34 cellular contexts compared by ENCODE assay signal in the genomic region with DNA sequence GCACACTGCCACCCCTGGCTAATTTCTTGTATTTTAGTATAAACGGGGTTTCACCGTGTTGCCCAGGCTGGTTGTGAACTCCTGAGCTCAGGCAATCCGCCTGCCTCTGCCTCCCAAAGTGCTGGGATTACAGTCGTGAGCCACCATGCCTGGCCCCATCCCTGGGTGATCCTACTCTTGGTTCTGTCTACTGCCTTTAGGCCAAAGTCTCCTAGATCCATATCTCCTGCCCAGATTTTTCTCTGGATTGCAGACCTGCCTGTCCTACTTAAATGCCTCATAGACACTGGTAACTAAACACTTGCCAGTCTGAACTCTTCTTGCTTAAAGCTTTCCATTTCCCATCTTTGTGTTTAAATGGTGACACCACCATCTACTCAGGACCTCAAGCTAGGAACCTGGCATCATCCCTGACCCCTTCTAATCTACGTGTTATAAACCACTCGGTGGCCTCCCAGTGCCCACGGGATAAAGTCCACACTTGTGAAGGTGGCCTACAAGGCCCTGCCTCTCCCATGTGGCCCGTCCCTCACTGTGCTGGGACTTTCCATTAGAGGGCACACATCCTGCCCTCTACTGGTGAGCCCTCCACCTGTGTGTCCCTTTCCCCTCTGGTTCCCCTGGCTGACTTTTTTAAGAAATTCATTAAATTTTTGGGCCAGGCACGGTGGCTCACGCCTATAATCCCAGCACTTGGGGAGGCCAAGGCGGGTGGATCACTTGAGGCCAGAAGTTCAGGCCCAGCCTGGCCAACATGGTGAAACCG. TPM values are rescaled to one million over a fixed set of nuclear protein-coding genes. Genes with fewer than 3 reads are reported as not detected.
DNase-seq lines count a peak whose midpoint lies in the region; ATAC-seq and TF ChIP-seq lines count a peak whose summit lies in the region.
"Had no signal": no experiment of that assay in that cellular context is flagged by ENCODE, and none has a peak within 500 bp of the region (broad histone marks: within the 10 kb centered on the region; RNA-seq: fewer than 3 reads in every experiment).

No MANE protein-coding gene starts in this region.

- 85 to 90% methylated on average over 12 of the region's 12 CpGs for WGBS in tibial nerve, 2 donors

- DNase-seq in GM06990 (ENCODE audit: extremely low read depth, insufficient read length) (no peak), fibroblast of villous mesenchyme (ENCODE audit: low read depth) (no peak), retinal pigment epithelial cell (ENCODE audit: low read depth) (no peak), tibial nerve (ENCODE audit: low spot score in 2 of 2) (no peak), posterior cingulate gyrus (no peak)
- no peak for DNase-seq in stimulated activated effector memory CD8-positive, alpha-beta T cell treated with anti-CD3 and anti-CD28 coated beads, Interleukin-12 subunit alpha, Interleukin-12 subunit beta, amount 100 ng/mL, for 72 hours (ENCODE audit: low spot score in 2 of 2)
- DNase-seq: activated CD4-positive, alpha-beta memory T cell treated with anti-CD3 and anti-CD28 coated beads for 36 hours; activated CD4-positive, alpha-beta T cell treated with anti-CD3 and anti-CD28 coated beads for 1 hour; activated CD8-positive, alpha-beta memory T cell treated with anti-CD3 and anti-CD28 coated beads, Interleukin-2, amount 50 U/mL, for 48 hours; activated naive CD4-positive, alpha-beta T cell treated with anti-CD3 and anti-CD28 coated beads, Interleukin-2, amount 10 ng/mL, durations not matched to agents 7 days and 5 days; adrenal gland; CD8-positive, alpha-beta memory T cell; DMS 273 treated with DMSO at 0.1 percent for 48 hours; foreskin melanocyte; GM23248; immature natural killer cell; NCI-H1930; NCI-H510A treated with DMSO at 0.1 percent for 48 hours; PC-3; right cardiac atrium; stimulated activated CD4-positive, alpha-beta T cell treated with anti-CD3 and anti-CD28 coated beads, Interleukin-1b, Interleukin-23, amount 100 ng/mL, for 48 hours; T-helper 2 cell; testis; uterus had no signal

- H3K9me3 Mint-ChIP-seq in stimulated activated effector memory CD8-positive, alpha-beta T cell treated with anti-CD3 and anti-CD28 coated beads, Interleukin-12 subunit alpha, Interleukin-12 subunit beta, amount 100 ng/mL, for 72 hours: no peaks in the 10 kb centered on the region
- H3K9me3 Mint-ChIP-seq: activated CD4-positive, alpha-beta memory T cell treated with anti-CD3 and anti-CD28 coated beads for 36 hours; activated naive CD4-positive, alpha-beta T cell treated with anti-CD3 and anti-CD28 coated beads, Interleukin-2, amount 10 ng/mL, durations not matched to agents 7 days and 5 days; activated T-helper 1 cell treated with anti-CD3 and anti-CD28 coated beads, Interleukin-12 subunit alpha, Interleukin-12 subunit beta, Interleukin-2, Interleukin-4 antibody, amounts not matched to agents 30 ng/mL and 10 ng/mL and 1 ng/mL, durations not matched to agents 14 hours and 24 hours and 36 hours; CD8-positive, alpha-beta memory T cell; central memory CD8-positive, alpha-beta T cell; dendritic cell treated with granulocyte-macrophage colony-stimulating factor and Interleukin-4, amounts not matched to agents 40 ng/mL and 50 ng/mL, for 4 days; immature natural killer cell; neural progenitor cell; stimulated activated naive CD8-positive, alpha-beta T cell treated with anti-CD3 and anti-CD28 coated beads, Interleukin-15, Interleukin-2, amounts not matched to agents 100 ng/mL and 50 ng/mL, for 24 hours had no signal

- H3K4me3 ChIP-seq in GM06990 (replicated peaks; ENCODE audit: low read depth, low read length) (no peak overlapping the region), fibroblast of villous mesenchyme (ENCODE audit: low read depth, low read length) (no peak overlapping the region), retinal pigment epithelial cell (ENCODE audit: low read length) (no peak overlapping the region), tibial nerve (no peak overlapping the region)
- H3K4me3 ChIP-seq: adrenal gland, esophagus muscularis mucosa, GM23248, neural progenitor cell, testis, uterus had no signal

- TF ChIP-seq CTCF in GM06990 (IDR thresholded peaks at IDR 0.05; ENCODE audit: insufficient read depth, low read length, poor library complexity, severe bottlenecking) (peak; percentile 11), LNCAP (IDR thresholded peaks at IDR 0.05) (0 out of 2 replicates have a peak, but pooled peaks have one; percentile 14), fibroblast of villous mesenchyme (IDR thresholded peaks at IDR 0.05; ENCODE audit: insufficient read depth, low read depth, low read length) (peak; percentile 3), retinal pigment epithelial cell (conservative IDR thresholded peaks at IDR 0.05; ENCODE audit: low read depth, low read length) (peak; percentile 17), tibial nerve (IDR thresholded peaks at IDR 0.05) (no peak)

- H3K9me3 ChIP-seq in tibial nerve: no peaks in the 10 kb centered on the region
- H3K9me3 ChIP-seq: adrenal gland, esophagus muscularis mucosa, testis, uterus had no signal

- no peak for TF ChIP-seq POLR2A in tibial nerve (IDR thresholded peaks at IDR 0.05)

- ATAC-seq in stimulated activated effector memory CD8-positive, alpha-beta T cell treated with anti-CD3 and anti-CD28 coated beads, Interleukin-12 subunit alpha, Interleukin-12 subunit beta, amount 100 ng/mL, for 72 hours: no peak
- ATAC-seq: PC-3, right cardiac atrium, Right ventricle myocardium inferior had no signal

- no peaks in the 10 kb centered on the region for H3K36me3 Mint-ChIP-seq in stimulated activated effector memory CD8-positive, alpha-beta T cell treated with anti-CD3 and anti-CD28 coated beads, Interleukin-12 subunit alpha, Interleukin-12 subunit beta, amount 100 ng/mL, for 72 hours
- H3K36me3 Mint-ChIP-seq: activated CD4-positive, alpha-beta memory T cell treated with anti-CD3 and anti-CD28 coated beads for 36 hours; activated naive CD4-positive, alpha-beta T cell treated with anti-CD3 and anti-CD28 coated beads, Interleukin-2, amount 10 ng/mL, durations not matched to agents 7 days and 5 days; neural progenitor cell had no signal

- no peak for TF ChIP-seq EP300 in tibial nerve (IDR thresholded peaks at IDR 0.05)

- H3K36me3 ChIP-seq in GM06990 (ENCODE audit: control insufficient read depth, insufficient read depth, low read length): no peaks in the 10 kb centered on the region
- no peaks in the 10 kb centered on the region for H3K36me3 ChIP-seq in tibial nerve
- H3K36me3 ChIP-seq: adrenal gland, esophagus muscularis mucosa, neural progenitor cell, uterus had no signal

- H3K27ac Mint-ChIP-seq in stimulated activated effector memory CD8-positive, alpha-beta T cell treated with anti-CD3 and anti-CD28 coated beads, Interleukin-12 subunit alpha, Interleukin-12 subunit beta, amount 100 ng/mL, for 72 hours: no peak overlapping the region
- H3K27ac Mint-ChIP-seq: activated CD4-positive, alpha-beta memory T cell treated with anti-CD3 and anti-CD28 coated beads for 36 hours; activated naive CD4-positive, alpha-beta T cell treated with anti-CD3 and anti-CD28 coated beads, Interleukin-2, amount 10 ng/mL, durations not matched to agents 7 days and 5 days; activated T-helper 1 cell treated with anti-CD3 and anti-CD28 coated beads, Interleukin-12 subunit alpha, Interleukin-12 subunit beta, Interleukin-2, Interleukin-4 antibody, amounts not matched to agents 30 ng/mL and 10 ng/mL and 1 ng/mL, durations not matched to agents 14 hours and 24 hours and 36 hours; CD8-positive, alpha-beta memory T cell; dendritic cell treated with granulocyte-macrophage colony-stimulating factor and Interleukin-4, amounts not matched to agents 40 ng/mL and 50 ng/mL, for 4 days; immature natural killer cell; neural progenitor cell; stimulated activated naive CD8-positive, alpha-beta T cell treated with anti-CD3 and anti-CD28 coated beads, Interleukin-15, Interleukin-2, amounts not matched to agents 100 ng/mL and 50 ng/mL, for 24 hours had no signal

- intact Hi-C loops in posterior cingulate gyrus (cut with DNase I): no loop called here

- H3K27me3 ChIP-seq in GM06990 (replicated peaks; ENCODE audit: control insufficient read depth, insufficient read depth, low read length): no peaks in the 10 kb centered on the region
- no peaks in the 10 kb centered on the region for H3K27me3 ChIP-seq in tibial nerve
- H3K27me3 ChIP-seq: adrenal gland, neural progenitor cell, testis, uterus had no signal

- H3K4me1 ChIP-seq in tibial nerve: no peaks in the 10 kb centered on the region
- H3K4me1 ChIP-seq: adrenal gland, esophagus muscularis mucosa, neural progenitor cell, parathyroid adenoma, testis, uterus had no signal

- no peaks in the 10 kb centered on the region for H3K4me1 Mint-ChIP-seq in stimulated activated effector memory CD8-positive, alpha-beta T cell treated with anti-CD3 and anti-CD28 coated beads, Interleukin-12 subunit alpha, Interleukin-12 subunit beta, amount 100 ng/mL, for 72 hours
- H3K4me1 Mint-ChIP-seq: activated naive CD4-positive, alpha-beta T cell treated with anti-CD3 and anti-CD28 coated beads, Interleukin-2, amount 10 ng/mL, durations not matched to agents 7 days and 5 days; CD8-positive, alpha-beta memory T cell; central memory CD8-positive, alpha-beta T cell; immature natural killer cell; neural progenitor cell had no signal

- H3K27ac ChIP-seq in tibial nerve: no peak overlapping the region
- H3K27ac ChIP-seq: adrenal gland, esophagus muscularis mucosa, GM23248, KMS-11, neural progenitor cell, parathyroid adenoma, testis, uterus had no signal

- no peak overlapping the region for H3K4me3 Mint-ChIP-seq in stimulated activated effector memory CD8-positive, alpha-beta T cell treated with anti-CD3 and anti-CD28 coated beads, Interleukin-12 subunit alpha, Interleukin-12 subunit beta, amount 100 ng/mL, for 72 hours
- H3K4me3 Mint-ChIP-seq: activated CD4-positive, alpha-beta memory T cell treated with anti-CD3 and anti-CD28 coated beads for 36 hours; activated naive CD4-positive, alpha-beta T cell treated with anti-CD3 and anti-CD28 coated beads, Interleukin-2, amount 10 ng/mL, durations not matched to agents 7 days and 5 days; activated T-helper 1 cell treated with anti-CD3 and anti-CD28 coated beads, Interleukin-12 subunit alpha, Interleukin-12 subunit beta, Interleukin-2, Interleukin-4 antibody, amounts not matched to agents 30 ng/mL and 10 ng/mL and 1 ng/mL, durations not matched to agents 14 hours and 24 hours and 36 hours; CD8-positive, alpha-beta memory T cell; central memory CD8-positive, alpha-beta T cell; dendritic cell treated with granulocyte-macrophage colony-stimulating factor and Interleukin-4, amounts not matched to agents 40 ng/mL and 50 ng/mL, for 4 days; immature natural killer cell; neural progenitor cell; stimulated activated naive CD8-positive, alpha-beta T cell treated with anti-CD3 and anti-CD28 coated beads, Interleukin-15, Interleukin-2, amounts not matched to agents 100 ng/mL and 50 ng/mL, for 24 hours had no signal

RNA-seq across cellular contexts. Expression of a gene that starts 51.1 kb away (rescaled TPM):
- total RNA-seq in fibroblast of villous mesenchyme: not detected in 2 replicates
- total RNA-seq in tibial nerve: under 1 TPM; 0.20 to 0.84 (median 0.26) TPM
- total RNA-seq: activated T-helper 1 cell treated with anti-CD3 and anti-CD28 coated beads, Interleukin-12 subunit alpha, Interleukin-12 subunit beta, Interleukin-2, Interleukin-4 antibody, amounts not matched to agents 30 ng/mL and 10 ng/mL and 1 ng/mL, durations not matched to agents 14 hours and 24 hours and 36 hours; GM23248; Right ventricle myocardium inferior had no signal

Comparison
In these comparisons a context has a peak if more than half of its experiments do, and no peak if none do; other contexts are left out.
1. CTCF ChIP-seq: peak in GM06990 (single experiment), LNCAP (single experiment), fibroblast of villous mesenchyme (single experiment) and retinal pigment epithelial cell (single experiment); none in tibial nerve (0 of 5).